1 cellular context compared by ENCODE assay signal in genomic region chr5:56763711-56764466, GRCh38.
TF ChIP-seq lines count a peak whose summit lies in the region.

No MANE protein-coding gene starts in this region.

TF ChIP-seq in K562, 482 proteins besides CTCF, POLR2A, EP300 and RAD21 (continued from another document and continues in another):
- TF ChIP-seq ZBTB2 (IDR thresholded peaks at IDR 0.05) (0 out of 2 replicates have a peak, but pooled peaks have one; percentile 58), SREBF2 (CRISPR knock-in tag; IDR thresholded peaks at IDR 0.05) (no peak), ZNF280B (CRISPR knock-in tag; IDR thresholded peaks at IDR 0.05) (no peak), POLR2AphosphoS2 (IDR thresholded peaks at IDR 0.05; ENCODE audit: low read length) (no peak), NR0B1 (IDR thresholded peaks at IDR 0.05; ENCODE audit: partially characterized antibody) (no peak), ZNF212 (CRISPR knock-in tag; IDR thresholded peaks at IDR 0.05) (no peak), SUPT5H (IDR thresholded peaks at IDR 0.05) (no peak), YY1 (IDR thresholded peaks at IDR 0.05; ENCODE audit: borderline replicate concordance in 1 of 3, control insufficient read depth in 1 of 3, extremely low read depth in 1 of 3, insufficient read depth in 3 of 3, insufficient read length in 1 of 3, insufficient replicate concordance in 2 of 3, low read depth in 1 of 3, low read length in 2 of 3) (no peak), TAF9B (IDR thresholded peaks at IDR 0.05; ENCODE audit: partially characterized antibody) (no peak), JUN (IDR thresholded peaks at IDR 0.05; ENCODE audit: borderline replicate concordance, low read depth, low read length) (0 out of 2 replicates have a peak, but pooled peaks have one; percentile 34), JUN (CRISPR knock-in tag; IDR thresholded peaks at IDR 0.05; ENCODE audit: borderline replicate concordance) (no peak), DLX4 (CRISPR knock-in tag; IDR thresholded peaks at IDR 0.05) (no peak), SMARCE1 (IDR thresholded peaks at IDR 0.05) (peak; percentile 84), ATF4 (CRISPR knock-in tag; IDR thresholded peaks at IDR 0.05) (0 out of 2 replicates have a peak, but pooled peaks have one; percentile 41), MCM7 (IDR thresholded peaks at IDR 0.05) (no peak), COPS2 (conservative IDR thresholded peaks at IDR 0.05) (no peak), CBFA2T2 (conservative IDR thresholded peaks at IDR 0.05) (peak; percentile 91), TSHZ1 (CRISPR knock-in tag; IDR thresholded peaks at IDR 0.05) (no peak), DACH1 (IDR thresholded peaks at IDR 0.05; ENCODE audit: partially characterized antibody) (peak; percentile 34), ZNF507 (tag; conservative IDR thresholded peaks at IDR 0.05) (no peak), ZNF23 (CRISPR knock-in tag; IDR thresholded peaks at IDR 0.05) (no peak), SREBF1 (IDR thresholded peaks at IDR 0.05; ENCODE audit: borderline replicate concordance, low read depth, low read length) (no peak), ID3 (CRISPR knock-in tag; IDR thresholded peaks at IDR 0.05) (no peak), ID3 (tag; IDR thresholded peaks at IDR 0.05) (no peak), XRCC3 (IDR thresholded peaks at IDR 0.05) (no peak), NUFIP1 (IDR thresholded peaks at IDR 0.05; ENCODE audit: partially characterized antibody) (no peak), TFAP4 (CRISPR knock-in tag; IDR thresholded peaks at IDR 0.05; ENCODE audit: borderline replicate concordance) (no peak), THRAP3 (IDR thresholded peaks at IDR 0.05; ENCODE audit: borderline replicate concordance) (no peak), E2F4 (CRISPR knock-in tag; IDR thresholded peaks at IDR 0.05; ENCODE audit: low read depth) (no peak), SMAD1 (IDR thresholded peaks at IDR 0.05; ENCODE audit: low read depth, low read length, partially characterized antibody) (no peak), DDX20 (tag; IDR thresholded peaks at IDR 0.05; ENCODE audit: low read depth) (no peak), SLC30A9 (CRISPR knock-in tag; IDR thresholded peaks at IDR 0.05) (no peak), PPARD (CRISPR knock-in tag; IDR thresholded peaks at IDR 0.05) (no peak), THAP12 (CRISPR knock-in tag; IDR thresholded peaks at IDR 0.05) (no peak), E4F1 (CRISPR knock-in tag; IDR thresholded peaks at IDR 0.05; ENCODE audit: borderline replicate concordance) (no peak), TCF15 (CRISPR knock-in tag; IDR thresholded peaks at IDR 0.05) (no peak), ZNF41 (CRISPR knock-in tag; conservative IDR thresholded peaks at IDR 0.05) (no peak), JUNB (CRISPR knock-in tag; conservative IDR thresholded peaks at IDR 0.05) (no peak), FOXK1 (CRISPR knock-in tag; IDR thresholded peaks at IDR 0.05; ENCODE audit: borderline replicate concordance) (no peak), ZNF253 (CRISPR knock-in tag; conservative IDR thresholded peaks at IDR 0.05) (no peak), ZBTB8A (IDR thresholded peaks at IDR 0.05; ENCODE audit: partially characterized antibody) (no peak), FOXJ3 (CRISPR knock-in tag; IDR thresholded peaks at IDR 0.05) (no peak), PHB (CRISPR knock-in tag; IDR thresholded peaks at IDR 0.05) (no peak), SRSF3 (IDR thresholded peaks at IDR 0.05; ENCODE audit: insufficient read depth, low read length) (no peak), ZC3H4 (CRISPR knock-in tag; IDR thresholded peaks at IDR 0.05; ENCODE audit: borderline replicate concordance) (no peak), IFI16 (CRISPR knock-in tag; IDR thresholded peaks at IDR 0.05) (no peak), NFE2L1 (tag; IDR thresholded peaks at IDR 0.05; ENCODE audit: borderline replicate concordance, low read depth) (no peak), PHF8 (IDR thresholded peaks at IDR 0.05; ENCODE audit: borderline replicate concordance, low read length) (no peak), ZNF217 (CRISPR knock-in tag; IDR thresholded peaks at IDR 0.05) (no peak), KLF16 (IDR thresholded peaks at IDR 0.05) (peak; percentile 94), ZNF444 (CRISPR knock-in tag; IDR thresholded peaks at IDR 0.05) (no peak)
